8 cellular contexts compared by ENCODE assay signal in the genomic region with DNA sequence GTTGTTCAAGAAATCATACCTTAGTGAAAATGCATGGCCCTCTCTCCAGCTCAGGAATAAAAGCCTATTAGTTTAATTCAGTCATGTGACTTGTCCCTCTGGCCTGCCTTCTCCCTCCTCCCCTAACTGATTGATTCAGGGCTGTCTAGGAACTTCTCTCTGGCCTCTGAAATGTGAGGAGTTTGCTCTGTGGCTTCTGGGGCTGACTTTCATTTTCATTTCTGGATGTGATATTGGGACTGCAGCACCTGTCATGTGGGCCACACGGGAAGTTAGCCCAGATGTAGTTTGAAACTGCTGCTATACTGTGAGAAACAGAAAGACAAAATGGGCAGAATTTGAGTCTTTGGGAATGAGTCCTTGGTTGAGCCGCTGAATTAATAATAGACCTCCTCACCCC. TPM values are rescaled to one million over a fixed set of nuclear protein-coding genes. Genes with fewer than 3 reads are reported as not detected.
DNase-seq lines count a peak whose midpoint lies in the region; ATAC-seq and TF ChIP-seq lines count a peak whose summit lies in the region.

No MANE protein-coding gene starts in this region.

- peak; percentile 95 for ATAC-seq in GM19452 (IDR thresholded peaks at IDR 0.05; ENCODE audit: unreplicated experiment)
- peak; percentile 95 for ATAC-seq in HG03460 (IDR thresholded peaks at IDR 0.05; ENCODE audit: unreplicated experiment)

- H3K27ac Mint-ChIP-seq in T-helper 1 cell treated with Interleukin-12 subunit alpha and Interleukin-12 subunit beta and Interleukin-4 antibody, amounts not matched to agents 30 μg/mL and 1 μg/mL, for 36 hours, result peak overlapping the region; percentile 77

- H3K36me3 Mint-ChIP-seq in T-helper 1 cell treated with Interleukin-12 subunit alpha and Interleukin-12 subunit beta and Interleukin-4 antibody, amounts not matched to agents 30 μg/mL and 1 μg/mL, for 36 hours (ENCODE audit: low read depth), result peaks cover 16% of the 10 kb centered on the region

- H3K4me2 ChIP-seq in osteoblast (ENCODE audit: insufficient read depth, low read length), result peak overlapping the region; percentile 46

- no peak overlapping the region for H3K4me3 ChIP-seq in osteoblast (ENCODE audit: insufficient read depth, low read length)

- no peak for TF ChIP-seq CTCF in osteoblast (IDR thresholded peaks at IDR 0.05; ENCODE audit: extremely low read depth, low read depth, low read length)

- peak overlapping the region; percentile 74 for H3K4me3 Mint-ChIP-seq in T-helper 1 cell treated with Interleukin-12 subunit alpha and Interleukin-12 subunit beta and Interleukin-4 antibody, amounts not matched to agents 30 μg/mL and 1 μg/mL, for 36 hours

- peak; percentile 28 for DNase-seq in Caki2 (ENCODE audit: low read depth)
- DNase-seq in central memory CD4-positive, alpha-beta T cell, result peak; percentile 77
- no peak for DNase-seq in osteoblast (ENCODE audit: insufficient read length, low spot score, missing footprints)
- no peak for DNase-seq in G401 (ENCODE audit: low spot score)
- no peak for DNase-seq in HuH-7.5 (ENCODE audit: low spot score)

- H3K79me2 ChIP-seq in osteoblast (ENCODE audit: insufficient read depth, low read length), result peaks cover 5% of the 10 kb centered on the region

- H3K9me3 ChIP-seq in osteoblast (ENCODE audit: low read depth, low read length), result no peaks in the 10 kb centered on the region

- H3K27me3 ChIP-seq in osteoblast (ENCODE audit: insufficient read depth, low read length), result no peaks in the 10 kb centered on the region

- H3K27ac ChIP-seq in osteoblast (ENCODE audit: low read depth, low read length), result no peak overlapping the region

- no peaks in the 10 kb centered on the region for H4K20me1 ChIP-seq in osteoblast (ENCODE audit: insufficient read depth, low read length)

- no peaks in the 10 kb centered on the region for H3K9me3 Mint-ChIP-seq in T-helper 1 cell treated with Interleukin-12 subunit alpha and Interleukin-12 subunit beta and Interleukin-4 antibody, amounts not matched to agents 30 μg/mL and 1 μg/mL, for 36 hours

- H3K27me3 Mint-ChIP-seq in T-helper 1 cell treated with Interleukin-12 subunit alpha and Interleukin-12 subunit beta and Interleukin-4 antibody, amounts not matched to agents 30 μg/mL and 1 μg/mL, for 36 hours (ENCODE audit: low read depth), result no peaks in the 10 kb centered on the region

- in situ Hi-C loops in Caki2 (cut with HindIII; ENCODE audit: low pct_unique_long_range_greater_than_20kb, low sequenced_read_pairs), result no loop called here
- in situ Hi-C loops in G401 (cut with HindIII; ENCODE audit: low sequenced_read_pairs), result no loop called here

- H3K4me1 Mint-ChIP-seq in T-helper 1 cell treated with Interleukin-12 subunit alpha and Interleukin-12 subunit beta and Interleukin-4 antibody, amounts not matched to agents 30 μg/mL and 1 μg/mL, for 36 hours (ENCODE audit: low read depth), result peaks cover 53% of the 10 kb centered on the region

- H2AFZ ChIP-seq in osteoblast (ENCODE audit: low read length), result no peak overlapping the region

- peaks cover 3% of the 10 kb centered on the region for H3K4me1 ChIP-seq in osteoblast (ENCODE audit: insufficient read depth, low read length)

- no peaks in the 10 kb centered on the region for H3K36me3 ChIP-seq in osteoblast (ENCODE audit: insufficient read depth, low read length)

RNA-seq across cellular contexts. Expression of gene PARP8, which starts 44.8 kb away (rescaled TPM):
- total RNA-seq in Caki2 (2014; rRNA removed; shearing (Covaris generic); ENCODE audit: low replicate concordance), result 1.7 and 2.7 TPM in 2 replicates
- 22.1 and 30.8 TPM in 2 replicates for total RNA-seq in osteoblast
- not detected in 2 replicates for total RNA-seq in G401 (2014; rRNA removed; shearing (Covaris generic))

Comparison
In these comparisons a context has a peak if more than half of its experiments do, and no peak if none do; other contexts are left out.
1. DNase-seq: peak in Caki2 (single experiment) and central memory CD4-positive, alpha-beta T cell (single experiment); none in osteoblast (single experiment), G401 (single experiment) and HuH-7.5 (single experiment).